30 cellular contexts compared by ENCODE assay signal in genomic region chr2:84170979-84171378, GRCh38.
"Had no signal": no experiment of that assay in that cellular context is flagged by ENCODE, and none has a peak within 500 bp of the region (broad histone marks: within the 10 kb centered on the region; RNA-seq: fewer than 3 reads in every experiment).

No MANE protein-coding gene starts in this region.

- H3K36me3 ChIP-seq: brain microvascular endothelial cell, esophagus muscularis mucosa, gastroesophageal sphincter, WERI-Rb-1 had no signal

- ATAC-seq: activated CD4-positive, CD25-positive, alpha-beta regulatory T cell treated with anti-CD3 and anti-CD28 coated beads, Interleukin-2, amount 50 U/mL, for 24 hours; activated CD8-positive, alpha-beta T cell treated with anti-CD3 and anti-CD28 coated beads for 36 hours; activated T-cell treated with anti-CD3 and anti-CD28 coated beads, Interleukin-2, amount 50 U/mL, for 4 hours; activated T-helper 17 cell treated with anti-CD3 and anti-CD28 coated beads, Interleukin-2, amount 50 U/mL, for 72 hours; foreskin keratinocyte; gastroesophageal sphincter; T-helper 17 cell had no signal

- H3K27ac ChIP-seq: brain microvascular endothelial cell, coronary artery, dorsolateral prefrontal cortex, esophagus muscularis mucosa, foreskin keratinocyte, gastroesophageal sphincter, WERI-Rb-1 had no signal

- H3K4me1 ChIP-seq: esophagus muscularis mucosa, foreskin keratinocyte, gastroesophageal sphincter had no signal

- FAIRE-seq: astrocyte, bronchial epithelial cell had no signal

- H3K9me3 ChIP-seq: esophagus muscularis mucosa, gastroesophageal sphincter had no signal

- H3K4me3 ChIP-seq: coronary artery, dorsolateral prefrontal cortex, esophagus muscularis mucosa, gastroesophageal sphincter had no signal

- H3K27me3 ChIP-seq: brain microvascular endothelial cell, esophagus muscularis mucosa, gastroesophageal sphincter had no signal

- DNase-seq: activated B cell treated with CpG ODN at 0.5 μM for 24 hours; activated CD4-positive, alpha-beta T cell treated with anti-CD3 and anti-CD28 coated beads for 48 hours; activated CD4-positive, alpha-beta T cell treated with anti-CD3 and anti-CD28 coated beads, Interleukin-2, amount 50 U/mL, for 1 hour; activated CD4-positive, alpha-beta T cell treated with anti-CD3 and anti-CD28 coated beads, Interleukin-2, amount 50 U/mL, for 48 hours; activated CD8-positive, alpha-beta memory T cell treated with anti-CD3 and anti-CD28 coated beads for 24 hours; activated CD8-positive, alpha-beta T cell treated with anti-CD3 and anti-CD28 coated beads for 36 hours; activated effector memory CD4-positive, alpha-beta T cell treated with Interleukin-2 at 50 U/mL for 16 hours; activated gamma-delta T cell treated with Interleukin-2 at 50 U/mL for 16 hours; activated naive CD4-positive, alpha-beta T cell treated with anti-CD3 and anti-CD28 coated beads, Interleukin-2, amount 50 U/mL, for 16 hours; activated naive CD4-positive, alpha-beta T cell treated with Interleukin-2 at 50 U/mL for 16 hours; activated T-cell treated with anti-CD3 and anti-CD28 coated beads, Interleukin-2, amount 50 U/mL, for 4 hours; amniotic stem cell; anterior cingulate cortex; brain microvascular endothelial cell; dorsolateral prefrontal cortex; effector memory CD4-positive, alpha-beta T cell; endodermal cell; erythroblast; foreskin keratinocyte; T-helper 1 cell; T-helper 17 cell; T1000; WERI-Rb-1 had no signal
